11 cellular contexts compared by ENCODE assay signal in genomic region chr7:135238112-135238744, GRCh38. TPM values are rescaled to one million over a fixed set of nuclear protein-coding genes. Genes with fewer than 3 reads are reported as not detected.
A peak's percentile ranks its signal among the peaks of the same experiment; 100 is the strongest.
DNase-seq lines count a peak whose midpoint lies in the region; ATAC-seq, FAIRE-seq and TF ChIP-seq lines count a peak whose summit lies in the region.
"Had no signal": no experiment of that assay in that cellular context is flagged by ENCODE, and none has a peak within 500 bp of the region (broad histone marks: within the 10 kb centered on the region; RNA-seq: fewer than 3 reads in every experiment).

No MANE protein-coding gene starts in this region.

- no peaks in the 10 kb centered on the region for H3K79me2 ChIP-seq in OCI-LY1 (ENCODE audit: insufficient read depth, low read length)
- H3K79me2 ChIP-seq in endothelial cell of umbilical vein (ENCODE audit: control insufficient read depth, insufficient read depth, low read length): no peaks in the 10 kb centered on the region

- TF ChIP-seq CTCF in MCF 10A (IDR thresholded peaks at IDR 0.05; ENCODE audit: unreplicated experiment) (peak; percentile 50), breast epithelium (IDR thresholded peaks at IDR 0.05) (no peak), OCI-LY1 (IDR thresholded peaks at IDR 0.05; ENCODE audit: low read length) (peak; percentile 86), endothelial cell of umbilical vein (IDR thresholded peaks at IDR 0.05; ENCODE audit: extremely low read depth in 1 of 2, insufficient read depth in 1 of 2, low read depth in 1 of 2, low read length in 2 of 2) (peak; percentile 30 to 41)

- no peak overlapping the region for H3K27ac ChIP-seq in breast epithelium
- H3K27ac ChIP-seq in OCI-LY1 (ENCODE audit: low read depth, low read length, poor library complexity, severe bottlenecking): no peak overlapping the region
- no peak overlapping the region for H3K27ac ChIP-seq in endothelial cell of umbilical vein (ENCODE audit: insufficient read depth, low read depth, low read length)
- no peak overlapping the region for H3K27ac ChIP-seq in CD4-positive, alpha-beta memory T cell (ENCODE audit: low read depth, low read length)

- H4K20me1 ChIP-seq in OCI-LY1 (ENCODE audit: insufficient read depth, low read length) (no peaks in the 10 kb centered on the region), endothelial cell of umbilical vein (replicated peaks; ENCODE audit: control insufficient read depth, extremely low read depth, insufficient read depth, low read length) (no peaks in the 10 kb centered on the region)

- peaks cover 11% of the 10 kb centered on the region for H3K27me3 Mint-ChIP-seq in MCF 10A (ENCODE audit: insufficient read depth, unreplicated experiment)
- H3K27me3 Mint-ChIP-seq in stimulated activated naive CD8-positive, alpha-beta T cell treated with anti-CD3 and anti-CD28 coated beads, Interleukin-15, amount 100 ng/mL, for 72 hours: peaks cover 15% of the 10 kb centered on the region
- H3K27me3 Mint-ChIP-seq in CD4-positive, alpha-beta memory T cell: peaks cover 3 to 5% of the 10 kb centered on the region in 2 donors

- H3K9ac ChIP-seq in OCI-LY1 (ENCODE audit: low read length) (no peak overlapping the region), endothelial cell of umbilical vein (replicated peaks; ENCODE audit: extremely low read depth, insufficient read depth, low read length) (no peak overlapping the region)

- peak overlapping the region; percentile 42; the same call in 1 of the 2 replicates for H3K4me2 ChIP-seq in OCI-LY1 (ENCODE audit: low read length)
- no peak overlapping the region for H3K4me2 ChIP-seq in endothelial cell of umbilical vein (ENCODE audit: insufficient read depth, low read length)

- POLR2A ChIA-PET in MCF 10A (lab: Yijun Ruan, JAX): no interaction called here
- POLR2A ChIA-PET in endothelial cell of umbilical vein (lab: Charles Lee): no interaction called here
- POLR2A ChIA-PET in CD4-positive, alpha-beta memory T cell (lab: Charles Lee; ENCODE audit: partially characterized antibody): no interaction called here

- BruUV-seq in MCF 10A (replicated peaks; lab: Mats Ljungman, UMichigan) (no TSS peak), endothelial cell of umbilical vein (replicated peaks; lab: Mats Ljungman, UMichigan) (no TSS peak)

- DNase-seq in MCF 10A (ENCODE audit: unreplicated experiment) (peak; percentile 3), breast epithelium (ENCODE audit: low spot score in 2 of 2) (no peak), endothelial cell of umbilical vein (ENCODE audit: low read depth, low spot score) (no peak), NCI-H187 (lab: John Stamatoyannopoulos, UW) (no peak), SHP77 (lab: John Stamatoyannopoulos, UW) (no peak)
- DNase-seq in stimulated activated naive CD8-positive, alpha-beta T cell treated with anti-CD3 and anti-CD28 coated beads, Interleukin-15, amount 100 ng/mL, for 72 hours: peak in 1 of 2 donors; percentile 20
- no peak for DNase-seq in CD4-positive, alpha-beta memory T cell
- DNase-seq: HCEC 1CT, NCI-H1092 had no signal

- no peaks in the 10 kb centered on the region for H3K9me2 ChIP-seq in OCI-LY1 (ENCODE audit: low read depth, low read length)

- H3K36me3 Mint-ChIP-seq in MCF 10A (ENCODE audit: insufficient read depth, unreplicated experiment): no peaks in the 10 kb centered on the region
- H3K36me3 Mint-ChIP-seq in CD4-positive, alpha-beta memory T cell: no peaks in the 10 kb centered on the region

- H3K36me3 ChIP-seq in breast epithelium: no peaks in the 10 kb centered on the region
- no peaks in the 10 kb centered on the region for H3K36me3 ChIP-seq in OCI-LY1 (ENCODE audit: insufficient read depth, low read length)
- H3K36me3 ChIP-seq in endothelial cell of umbilical vein (ENCODE audit: control insufficient read depth in 2 of 2, extremely low read depth in 1 of 2, insufficient read depth in 2 of 2, low read length in 2 of 2): no peaks in the 10 kb centered on the region
- no peaks in the 10 kb centered on the region for H3K36me3 ChIP-seq in CD4-positive, alpha-beta memory T cell (ENCODE audit: insufficient read depth, low read length)

- CTCF ChIA-PET in MCF 10A (lab: Yijun Ruan, JAX): interaction anchor here (0.6 to 1.1 kb wide), 4 partner anchors 11 to 272 kb away, joined by 3 to 5 read pairs (median 3); no protein-coding TSS in a partner anchor
- CTCF ChIA-PET in endothelial cell of umbilical vein (lab: Charles Lee): interaction anchor here (0.9 kb wide), 2 partner anchors 20 to 282 kb away, joined by 3 read pairs; no protein-coding TSS in a partner anchor
- CTCF ChIA-PET in CD4-positive, alpha-beta memory T cell (lab: Charles Lee; ENCODE audit: partially characterized antibody): interaction anchor here (1.3 kb wide), 1 partner anchor 10 kb away, joined by 5 read pairs; no protein-coding TSS in a partner anchor

- H3K4me1 ChIP-seq in breast epithelium: no peaks in the 10 kb centered on the region
- H3K4me1 ChIP-seq in OCI-LY1 (ENCODE audit: insufficient read depth, low read length, severe bottlenecking): peaks cover 5% of the 10 kb centered on the region
- no peaks in the 10 kb centered on the region for H3K4me1 ChIP-seq in endothelial cell of umbilical vein (ENCODE audit: control insufficient read depth, extremely low read depth, insufficient read depth, low read length)
- H3K4me1 ChIP-seq in CD4-positive, alpha-beta memory T cell (ENCODE audit: insufficient read depth, low read length): no peaks in the 10 kb centered on the region

- intact Hi-C loops in MCF 10A (cut with micrococcal nuclease): no loop called here
- intact Hi-C loops in breast epithelium (cut with DNase I; ENCODE audit: low total_unique reads): no loop called here
- intact Hi-C loops in endothelial cell of umbilical vein (cut with micrococcal nuclease): no loop called here
- intact Hi-C loops in CD4-positive, alpha-beta memory T cell (cut with micrococcal nuclease): no loop called here

- no peaks in the 10 kb centered on the region for H3K9me3 ChIP-seq in breast epithelium
- H3K9me3 ChIP-seq in OCI-LY1 (ENCODE audit: low read length): no peaks in the 10 kb centered on the region
- H3K9me3 ChIP-seq in endothelial cell of umbilical vein (replicated peaks; ENCODE audit: control insufficient read depth, insufficient read depth, low read length): no peaks in the 10 kb centered on the region
- H3K9me3 ChIP-seq in CD4-positive, alpha-beta memory T cell (ENCODE audit: control insufficient read depth in 1 of 2, low read length in 2 of 2): no peaks in the 10 kb centered on the region

- H3K9me1 ChIP-seq in endothelial cell of umbilical vein (replicated peaks; ENCODE audit: control insufficient read depth, extremely low read depth, insufficient read depth, low read length): no peaks in the 10 kb centered on the region

- dilution Hi-C loops in endothelial cell of umbilical vein (cut with MboI; ENCODE audit: extremely low pct_ligation_motif_present, low sequenced_read_pairs): no loop called here

- TF ChIP-seq POLR2A in breast epithelium (IDR thresholded peaks at IDR 0.05): no peak
- TF ChIP-seq POLR2A in endothelial cell of umbilical vein (IDR thresholded peaks at IDR 0.05; ENCODE audit: low read depth, low read length): no peak

- H3K4me1 Mint-ChIP-seq in MCF 10A (ENCODE audit: insufficient read depth, unreplicated experiment): no peaks in the 10 kb centered on the region
- peaks cover 8% of the 10 kb centered on the region for H3K4me1 Mint-ChIP-seq in stimulated activated naive CD8-positive, alpha-beta T cell treated with anti-CD3 and anti-CD28 coated beads, Interleukin-15, amount 100 ng/mL, for 72 hours
- H3K4me1 Mint-ChIP-seq in CD4-positive, alpha-beta memory T cell: peaks cover 0 to 3% (median 1%) of the 10 kb centered on the region in 4 donors

- H3F3A ChIP-seq in OCI-LY1 (ENCODE audit: insufficient read depth, low read length): no peaks in the 10 kb centered on the region

- H3K27ac Mint-ChIP-seq in MCF 10A (ENCODE audit: low read depth, unreplicated experiment): no peak overlapping the region
- no peak overlapping the region for H3K27ac Mint-ChIP-seq in stimulated activated naive CD8-positive, alpha-beta T cell treated with anti-CD3 and anti-CD28 coated beads, Interleukin-15, amount 100 ng/mL, for 72 hours
- no peak overlapping the region for H3K27ac Mint-ChIP-seq in CD4-positive, alpha-beta memory T cell
- H3K27ac Mint-ChIP-seq: dendritic cell treated with granulocyte-macrophage colony-stimulating factor and Interleukin-4, amounts not matched to agents 40 ng/mL and 50 ng/mL, for 4 days had no signal

- no peak for FAIRE-seq in endothelial cell of umbilical vein (lab: Jason Lieb, UNC)

- peak overlapping the region; percentile 30; the same call in 1 of the 2 replicates for H2AFZ ChIP-seq in OCI-LY1 (ENCODE audit: low read length)
- H2AFZ ChIP-seq in endothelial cell of umbilical vein (ENCODE audit: low read depth, low read length): no peak overlapping the region

- H3K4me3 ChIP-seq in breast epithelium (no peak overlapping the region), OCI-LY1 (ENCODE audit: low read depth, low read length, poor library complexity, severe bottlenecking) (no peak overlapping the region), endothelial cell of umbilical vein (replicated peaks in 1 of 3; ENCODE audit: insufficient read depth in 1 of 3, low read depth in 1 of 3, low read length in 3 of 3) (no peak overlapping the region)
- H3K4me3 ChIP-seq in CD4-positive, alpha-beta memory T cell (ENCODE audit: low read length in 2 of 2): no peak overlapping the region

- no peak overlapping the region for H3K4me3 Mint-ChIP-seq in MCF 10A (ENCODE audit: unreplicated experiment)
- no peak overlapping the region for H3K4me3 Mint-ChIP-seq in stimulated activated naive CD8-positive, alpha-beta T cell treated with anti-CD3 and anti-CD28 coated beads, Interleukin-15, amount 100 ng/mL, for 72 hours
- H3K4me3 Mint-ChIP-seq in CD4-positive, alpha-beta memory T cell: no peak overlapping the region
- H3K4me3 Mint-ChIP-seq: dendritic cell treated with granulocyte-macrophage colony-stimulating factor and Interleukin-4, amounts not matched to agents 40 ng/mL and 50 ng/mL, for 4 days had no signal

- ATAC-seq in stimulated activated naive CD8-positive, alpha-beta T cell treated with anti-CD3 and anti-CD28 coated beads, Interleukin-15, amount 100 ng/mL, for 72 hours: peak; percentile 45

- H3K27me3 ChIP-seq in breast epithelium (no peaks in the 10 kb centered on the region), OCI-LY1 (ENCODE audit: insufficient read depth, low read length) (no peaks in the 10 kb centered on the region), endothelial cell of umbilical vein (ENCODE audit: control insufficient read depth in 2 of 2, insufficient read depth in 2 of 2, low read length in 2 of 2) (peaks cover 0 to 8% of the 10 kb centered on the region in 2 experiments)
- no peaks in the 10 kb centered on the region for H3K27me3 ChIP-seq in CD4-positive, alpha-beta memory T cell (ENCODE audit: insufficient read depth, low read length)

- H3K9me3 Mint-ChIP-seq in MCF 10A (ENCODE audit: unreplicated experiment): no peaks in the 10 kb centered on the region
- H3K9me3 Mint-ChIP-seq in stimulated activated naive CD8-positive, alpha-beta T cell treated with anti-CD3 and anti-CD28 coated beads, Interleukin-15, amount 100 ng/mL, for 72 hours: peaks cover 0 to 8% of the 10 kb centered on the region in 2 donors
- H3K9me3 Mint-ChIP-seq in CD4-positive, alpha-beta memory T cell: no peaks in the 10 kb centered on the region

RNA-seq across cellular contexts. Expression of gene STRA8, which starts 4.6 kb away (rescaled TPM):
- not detected in 2 replicates for total RNA-seq in MCF 10A (2022)
- not detected for total RNA-seq in breast epithelium
- not detected in 2 replicates for total RNA-seq in endothelial cell of umbilical vein
- not detected in 2 replicates for polyA plus RNA-seq in endothelial cell of umbilical vein
- not detected in 2 replicates for polyA plus RNA-seq in endothelial cell of umbilical vein (2011; cell fraction: cytosol; rRNA removed)
- not detected in 2 replicates for polyA plus RNA-seq in endothelial cell of umbilical vein (2011; cell fraction: nucleus; rRNA removed)
- not detected in 2 replicates for polyA plus RNA-seq in endothelial cell of umbilical vein (2012)
- polyA minus RNA-seq in endothelial cell of umbilical vein: not detected in 2 replicates
- polyA minus RNA-seq in endothelial cell of umbilical vein (2011; cell fraction: cytosol; rRNA and poly(A)+ RNA removed): not detected
- polyA minus RNA-seq in endothelial cell of umbilical vein (2011; cell fraction: nucleus; rRNA and poly(A)+ RNA removed): not detected in 2 replicates
- total RNA-seq in CD4-positive, alpha-beta memory T cell: not detected
- polyA plus RNA-seq in CD4-positive, alpha-beta memory T cell: not detected

RNA-seq across cellular contexts. Expression of gene WDR91, which starts 26.9 kb away (rescaled TPM):
- total RNA-seq in MCF 10A (2022): 6.7 and 7.3 TPM in 2 replicates
- 10 to 100 TPM; 21.4 to 26.5 (median 23.1) TPM for total RNA-seq in breast epithelium
- total RNA-seq in endothelial cell of umbilical vein: 7.0 and 9.8 TPM in 2 replicates
- 6.7 and 9.5 TPM in 2 replicates for polyA plus RNA-seq in endothelial cell of umbilical vein
- polyA plus RNA-seq in endothelial cell of umbilical vein (2011; cell fraction: cytosol; rRNA removed): 4.5 and 4.7 TPM in 2 replicates
- 26.5 and 30.7 TPM in 2 replicates for polyA plus RNA-seq in endothelial cell of umbilical vein (2011; cell fraction: nucleus; rRNA removed)
- 4.0 and 5.1 TPM in 2 replicates for polyA plus RNA-seq in endothelial cell of umbilical vein (2012)
- 10.9 and 12.0 TPM in 2 replicates for polyA minus RNA-seq in endothelial cell of umbilical vein
- 1.7 TPM for polyA minus RNA-seq in endothelial cell of umbilical vein (2011; cell fraction: cytosol; rRNA and poly(A)+ RNA removed)
- 10.6 and 12.8 TPM in 2 replicates for polyA minus RNA-seq in endothelial cell of umbilical vein (2011; cell fraction: nucleus; rRNA and poly(A)+ RNA removed)
- 10 to 100 TPM; 29.1 to 29.4 TPM for total RNA-seq in CD4-positive, alpha-beta memory T cell
- polyA plus RNA-seq in CD4-positive, alpha-beta memory T cell: 1 to 10 TPM; 2.3 to 8.9 TPM

Comparison
In these comparisons a context has a peak if more than half of its experiments do, and no peak if none do; other contexts are left out.
1. CTCF ChIP-seq: peak in MCF 10A (single experiment), OCI-LY1 (single experiment) and endothelial cell of umbilical vein (2 of 2); none in breast epithelium (0 of 3).